Comparison of ENCODE assay signal across 1 cellular context in the genomic region with DNA sequence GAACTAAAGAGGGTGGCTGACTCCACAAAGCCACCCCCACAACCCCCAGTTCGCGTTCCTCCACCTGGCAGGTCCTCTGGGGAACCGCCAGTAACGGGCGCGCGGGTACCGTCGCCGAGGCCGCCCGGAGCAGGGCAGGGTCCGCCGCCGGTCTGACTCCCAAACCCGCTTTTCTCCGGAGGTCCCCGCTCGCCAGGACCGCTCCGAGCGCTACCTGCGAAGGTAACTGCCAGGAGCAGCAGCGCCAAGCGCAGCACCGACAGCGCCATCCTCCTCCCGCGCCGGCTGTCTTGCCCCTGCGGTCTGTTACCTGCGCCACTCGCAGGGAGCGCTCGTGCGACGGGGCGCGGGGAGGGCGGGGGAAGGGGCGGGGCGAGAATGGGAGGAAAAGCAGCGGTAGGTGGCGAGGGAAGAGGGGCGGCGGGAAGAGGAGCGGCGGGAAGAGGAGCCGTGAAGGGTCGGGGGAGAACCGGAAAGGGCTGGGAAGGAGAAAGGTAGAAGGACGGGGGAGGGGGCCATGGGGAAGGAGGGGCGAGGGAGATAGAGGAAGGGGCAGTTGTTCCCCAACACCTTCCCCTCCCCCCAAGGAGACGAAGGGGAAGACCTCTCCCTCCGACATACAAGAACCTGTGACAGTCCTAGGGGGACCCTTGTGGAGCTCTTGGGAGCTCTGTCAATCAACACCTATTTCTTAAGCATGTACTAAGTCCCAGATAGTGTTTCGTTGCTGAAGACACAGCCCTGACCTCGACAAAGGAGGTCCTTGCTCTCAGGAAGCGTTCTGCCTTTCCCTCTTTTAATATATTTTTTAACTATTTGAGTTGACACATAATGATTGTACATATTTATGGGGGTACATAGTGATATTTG.
TF ChIP-seq lines count a peak whose summit lies in the region.

Gene SPINK2, minus strand, starts transcription at position 308 of the 870 bp plus-strand sequence. Its CDS starts 39 bp downstream, at position 269.

TF ChIP-seq in WTC11, 78 proteins besides CTCF, POLR2A, EP300 and RAD21 (continued from another document):
- TF ChIP-seq PRDM15 (CRISPR knock-in tag; IDR thresholded peaks at IDR 0.05) (0 out of 2 replicates have a peak, but pooled peaks have one; percentile 19), ARID4B (CRISPR knock-in tag; IDR thresholded peaks at IDR 0.05; ENCODE audit: borderline replicate concordance) (no peak), E2F5 (CRISPR knock-in tag; IDR thresholded peaks at IDR 0.05) (peak; percentile 80), ZBTB21 (CRISPR knock-in tag; IDR thresholded peaks at IDR 0.05; ENCODE audit: borderline replicate concordance) (0 out of 2 replicates have a peak, but pooled peaks have one; percentile 25), FOXP4 (CRISPR knock-in tag; IDR thresholded peaks at IDR 0.05) (0 out of 2 replicates have a peak, but pooled peaks have one; percentile 29), ZNF138 (CRISPR knock-in tag; conservative IDR thresholded peaks at IDR 0.05) (0 out of 2 replicates have a peak, but pooled peaks have one; percentile 52), JAZF1 (CRISPR knock-in tag; IDR thresholded peaks at IDR 0.05) (no peak)
- TF ChIP-seq, protein P1, sequence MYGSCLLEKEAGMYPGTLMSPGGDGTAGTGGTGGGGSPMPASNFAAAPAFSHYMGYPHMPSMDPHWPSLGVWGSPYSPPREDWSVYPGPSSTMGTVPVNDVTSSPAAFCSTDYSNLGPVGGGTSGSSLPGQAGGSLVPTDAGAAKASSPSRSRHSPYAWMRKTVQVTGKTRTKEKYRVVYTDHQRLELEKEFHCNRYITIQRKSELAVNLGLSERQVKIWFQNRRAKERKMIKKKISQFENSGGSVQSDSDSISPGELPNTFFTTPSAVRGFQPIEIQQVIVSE (CRISPR knock-in tag; IDR thresholded peaks at IDR 0.05; ENCODE audit: borderline replicate concordance): no peak
- TF ChIP-seq, protein P2, sequence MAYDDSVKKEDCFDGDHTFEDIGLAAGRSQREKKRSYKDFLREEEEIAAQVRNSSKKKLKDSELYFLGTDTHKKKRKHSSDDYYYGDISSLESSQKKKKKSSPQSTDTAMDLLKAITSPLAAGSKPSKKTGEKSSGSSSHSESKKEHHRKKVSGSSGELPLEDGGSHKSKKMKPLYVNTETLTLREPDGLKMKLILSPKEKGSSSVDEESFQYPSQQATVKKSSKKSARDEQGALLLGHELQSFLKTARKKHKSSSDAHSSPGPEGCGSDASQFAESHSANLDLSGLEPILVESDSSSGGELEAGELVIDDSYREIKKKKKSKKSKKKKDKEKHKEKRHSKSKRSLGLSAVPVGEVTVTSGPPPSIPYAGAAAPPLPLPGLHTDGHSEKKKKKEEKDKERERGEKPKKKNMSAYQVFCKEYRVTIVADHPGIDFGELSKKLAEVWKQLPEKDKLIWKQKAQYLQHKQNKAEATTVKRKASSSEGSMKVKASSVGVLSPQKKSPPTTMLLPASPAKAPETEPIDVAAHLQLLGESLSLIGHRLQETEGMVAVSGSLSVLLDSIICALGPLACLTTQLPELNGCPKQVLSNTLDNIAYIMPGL (CRISPR knock-in tag; IDR thresholded peaks at IDR 0.05): peak; percentile 72
- TF ChIP-seq, protein P3, sequence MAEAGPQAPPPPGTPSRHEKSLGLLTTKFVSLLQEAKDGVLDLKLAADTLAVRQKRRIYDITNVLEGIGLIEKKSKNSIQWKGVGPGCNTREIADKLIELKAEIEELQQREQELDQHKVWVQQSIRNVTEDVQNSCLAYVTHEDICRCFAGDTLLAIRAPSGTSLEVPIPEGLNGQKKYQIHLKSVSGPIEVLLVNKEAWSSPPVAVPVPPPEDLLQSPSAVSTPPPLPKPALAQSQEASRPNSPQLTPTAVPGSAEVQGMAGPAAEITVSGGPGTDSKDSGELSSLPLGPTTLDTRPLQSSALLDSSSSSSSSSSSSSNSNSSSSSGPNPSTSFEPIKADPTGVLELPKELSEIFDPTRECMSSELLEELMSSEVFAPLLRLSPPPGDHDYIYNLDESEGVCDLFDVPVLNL (CRISPR knock-in tag; IDR thresholded peaks at IDR 0.05; ENCODE audit: borderline replicate concordance, low read depth): no peak
